Comparison of ENCODE assay signal across 2 cellular contexts in the genomic region with DNA sequence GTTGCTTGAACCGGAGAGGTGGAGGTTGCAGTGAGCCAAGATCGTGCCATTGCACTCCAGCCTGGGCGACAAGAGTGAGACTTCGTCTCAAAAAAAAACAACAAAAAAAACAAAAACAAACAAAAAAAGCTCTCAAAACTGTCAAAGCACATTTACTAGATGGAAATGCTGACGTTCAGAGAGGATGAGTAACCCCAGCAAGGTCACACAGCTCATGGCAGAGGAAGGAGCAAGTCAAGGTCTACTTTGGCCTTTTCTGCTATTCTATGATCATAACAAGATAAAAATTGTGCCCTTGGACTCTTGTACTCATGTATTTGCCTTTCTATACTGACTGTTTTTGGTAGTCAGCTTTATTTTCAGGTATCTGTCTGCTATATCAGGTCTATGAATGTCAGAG.
TF ChIP-seq lines count a peak whose summit lies in the region.

No MANE protein-coding gene starts in this region.

TF ChIP-seq in IMR-90, 13 proteins besides CTCF, POLR2A, EP300 and RAD21:
- TF ChIP-seq, protein P1, sequence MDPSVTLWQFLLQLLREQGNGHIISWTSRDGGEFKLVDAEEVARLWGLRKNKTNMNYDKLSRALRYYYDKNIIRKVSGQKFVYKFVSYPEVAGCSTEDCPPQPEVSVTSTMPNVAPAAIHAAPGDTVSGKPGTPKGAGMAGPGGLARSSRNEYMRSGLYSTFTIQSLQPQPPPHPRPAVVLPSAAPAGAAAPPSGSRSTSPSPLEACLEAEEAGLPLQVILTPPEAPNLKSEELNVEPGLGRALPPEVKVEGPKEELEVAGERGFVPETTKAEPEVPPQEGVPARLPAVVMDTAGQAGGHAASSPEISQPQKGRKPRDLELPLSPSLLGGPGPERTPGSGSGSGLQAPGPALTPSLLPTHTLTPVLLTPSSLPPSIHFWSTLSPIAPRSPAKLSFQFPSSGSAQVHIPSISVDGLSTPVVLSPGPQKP (IDR thresholded peaks at IDR 0.05; ENCODE audit: borderline replicate concordance, low read depth, low read length): no peak
- TF ChIP-seq BHLHE40 (IDR thresholded peaks at IDR 0.05; ENCODE audit: low read depth, low read length) (no peak), NFE2L2 (IDR thresholded peaks at IDR 0.05; ENCODE audit: low read depth, low read length) (no peak), MAFK (IDR thresholded peaks at IDR 0.05; ENCODE audit: low read depth, low read length) (no peak), SMC3 (IDR thresholded peaks at IDR 0.05; ENCODE audit: low read depth, low read length) (no peak), MXI1 (IDR thresholded peaks at IDR 0.05; ENCODE audit: borderline replicate concordance, low read depth, low read length) (no peak), RFX5 (IDR thresholded peaks at IDR 0.05; ENCODE audit: low read depth, low read length) (no peak), CEBPB (IDR thresholded peaks at IDR 0.05; ENCODE audit: low read depth, low read length) (no peak), CHD1 (IDR thresholded peaks at IDR 0.05; ENCODE audit: low read depth, low read length) (no peak), FOS (IDR thresholded peaks at IDR 0.05; ENCODE audit: low read depth, low read length) (no peak), MAZ (IDR thresholded peaks at IDR 0.05; ENCODE audit: borderline replicate concordance, low read depth, low read length) (no peak), RCOR1 (IDR thresholded peaks at IDR 0.05; ENCODE audit: insufficient replicate concordance, low read length) (no peak)
- TF ChIP-seq, protein P2, sequence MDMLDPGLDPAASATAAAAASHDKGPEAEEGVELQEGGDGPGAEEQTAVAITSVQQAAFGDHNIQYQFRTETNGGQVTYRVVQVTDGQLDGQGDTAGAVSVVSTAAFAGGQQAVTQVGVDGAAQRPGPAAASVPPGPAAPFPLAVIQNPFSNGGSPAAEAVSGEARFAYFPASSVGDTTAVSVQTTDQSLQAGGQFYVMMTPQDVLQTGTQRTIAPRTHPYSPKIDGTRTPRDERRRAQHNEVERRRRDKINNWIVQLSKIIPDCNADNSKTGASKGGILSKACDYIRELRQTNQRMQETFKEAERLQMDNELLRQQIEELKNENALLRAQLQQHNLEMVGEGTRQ (IDR thresholded peaks at IDR 0.05; ENCODE audit: low read depth, low read length): no peak

TF ChIP-seq in HepG2, 621 proteins besides CTCF, POLR2A, EP300 and RAD21 (continued from another document):
- TF ChIP-seq, protein P3, sequence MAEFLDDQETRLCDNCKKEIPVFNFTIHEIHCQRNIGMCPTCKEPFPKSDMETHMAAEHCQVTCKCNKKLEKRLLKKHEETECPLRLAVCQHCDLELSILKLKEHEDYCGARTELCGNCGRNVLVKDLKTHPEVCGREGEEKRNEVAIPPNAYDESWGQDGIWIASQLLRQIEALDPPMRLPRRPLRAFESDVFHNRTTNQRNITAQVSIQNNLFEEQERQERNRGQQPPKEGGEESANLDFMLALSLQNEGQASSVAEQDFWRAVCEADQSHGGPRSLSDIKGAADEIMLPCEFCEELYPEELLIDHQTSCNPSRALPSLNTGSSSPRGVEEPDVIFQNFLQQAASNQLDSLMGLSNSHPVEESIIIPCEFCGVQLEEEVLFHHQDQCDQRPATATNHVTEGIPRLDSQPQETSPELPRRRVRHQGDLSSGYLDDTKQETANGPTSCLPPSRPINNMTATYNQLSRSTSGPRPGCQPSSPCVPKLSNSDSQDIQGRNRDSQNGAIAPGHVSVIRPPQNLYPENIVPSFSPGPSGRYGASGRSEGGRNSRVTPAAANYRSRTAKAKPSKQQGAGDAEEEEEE (CRISPR knock-in tag; IDR thresholded peaks at IDR 0.05; ENCODE audit: borderline replicate concordance): no peak
